Comparison of ENCODE assay signal across 1 cellular context in the genomic region with DNA sequence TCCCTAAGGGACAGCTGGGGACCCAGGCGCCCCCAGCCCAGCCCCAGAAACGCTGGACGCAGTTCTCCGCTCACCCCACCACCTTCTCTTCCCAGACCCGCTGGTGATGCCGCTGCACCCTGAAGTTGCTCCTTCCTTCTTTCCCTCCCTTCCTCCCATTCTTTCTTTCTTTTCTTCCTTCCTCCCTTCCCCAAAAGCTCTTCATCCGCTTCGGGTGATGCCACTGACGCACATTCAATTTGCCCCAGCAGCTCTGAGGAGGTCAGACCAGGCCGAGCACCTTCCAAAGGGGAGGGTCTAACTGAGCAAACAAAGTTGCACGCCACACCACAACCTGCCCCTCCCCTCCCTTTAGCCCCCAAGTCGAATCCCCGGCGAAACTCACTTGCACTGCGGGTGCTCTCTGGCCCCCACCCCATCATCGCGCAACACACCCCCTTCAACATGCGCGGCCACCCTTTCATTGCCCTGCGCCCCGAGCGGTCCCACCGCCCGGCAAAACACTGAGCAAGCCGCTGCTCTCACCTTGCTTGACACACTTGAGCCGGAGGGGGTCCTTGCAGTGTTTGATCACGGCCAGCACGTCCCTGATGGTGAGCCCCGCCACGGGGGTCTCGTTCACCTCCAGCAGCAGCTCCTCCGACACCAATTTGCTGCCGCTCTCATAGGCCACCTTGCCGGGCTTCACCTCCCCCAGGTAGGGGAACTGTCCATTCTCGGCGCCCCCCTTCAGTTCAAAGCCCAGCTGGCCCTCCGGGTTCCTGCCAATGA.
TF ChIP-seq lines count a peak whose summit lies in the region.

No MANE protein-coding gene starts in this region.

TF ChIP-seq in HEK293, 187 proteins besides CTCF, POLR2A, EP300 and RAD21 (continued from another document and continues in another):
- TF ChIP-seq, protein P1, sequence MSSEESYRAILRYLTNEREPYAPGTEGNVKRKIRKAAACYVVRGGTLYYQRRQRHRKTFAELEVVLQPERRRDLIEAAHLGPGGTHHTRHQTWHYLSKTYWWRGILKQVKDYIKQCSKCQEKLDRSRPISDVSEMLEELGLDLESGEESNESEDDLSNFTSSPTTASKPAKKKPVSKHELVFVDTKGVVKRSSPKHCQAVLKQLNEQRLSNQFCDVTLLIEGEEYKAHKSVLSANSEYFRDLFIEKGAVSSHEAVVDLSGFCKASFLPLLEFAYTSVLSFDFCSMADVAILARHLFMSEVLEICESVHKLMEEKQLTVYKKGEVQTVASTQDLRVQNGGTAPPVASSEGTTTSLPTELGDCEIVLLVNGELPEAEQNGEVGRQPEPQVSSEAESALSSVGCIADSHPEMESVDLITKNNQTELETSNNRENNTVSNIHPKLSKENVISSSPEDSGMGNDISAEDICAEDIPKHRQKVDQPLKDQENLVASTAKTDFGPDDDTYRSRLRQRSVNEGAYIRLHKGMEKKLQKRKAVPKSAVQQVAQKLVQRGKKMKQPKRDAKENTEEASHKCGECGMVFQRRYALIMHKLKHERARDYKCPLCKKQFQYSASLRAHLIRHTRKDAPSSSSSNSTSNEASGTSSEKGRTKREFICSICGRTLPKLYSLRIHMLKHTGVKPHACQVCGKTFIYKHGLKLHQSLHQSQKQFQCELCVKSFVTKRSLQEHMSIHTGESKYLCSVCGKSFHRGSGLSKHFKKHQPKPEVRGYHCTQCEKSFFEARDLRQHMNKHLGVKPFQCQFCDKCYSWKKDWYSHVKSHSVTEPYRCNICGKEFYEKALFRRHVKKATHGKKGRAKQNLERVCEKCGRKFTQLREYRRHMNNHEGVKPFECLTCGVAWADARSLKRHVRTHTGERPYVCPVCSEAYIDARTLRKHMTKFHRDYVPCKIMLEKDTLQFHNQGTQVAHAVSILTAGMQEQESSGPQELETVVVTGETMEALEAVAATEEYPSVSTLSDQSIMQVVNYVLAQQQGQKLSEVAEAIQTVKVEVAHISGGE (tag by site-specific recombination; conservative IDR thresholded peaks at IDR 0.05; ENCODE audit: low read depth): no peak
- TF ChIP-seq ZNF701 (tag by site-specific recombination; IDR thresholded peaks at IDR 0.05): no peak
- no peak for TF ChIP-seq ZNF596 (tag by site-specific recombination; IDR thresholded peaks at IDR 0.05)
- TF ChIP-seq ZNF146 (tag by site-specific recombination; IDR thresholded peaks at IDR 0.05): no peak
- TF ChIP-seq ZNF239 (tag by site-specific recombination; IDR thresholded peaks at IDR 0.05): no peak
- TF ChIP-seq KLF9 (tag by site-specific recombination; IDR thresholded peaks at IDR 0.05; ENCODE audit: low read depth): peak; percentile 47
- no peak for TF ChIP-seq ZNF121 (tag by site-specific recombination; IDR thresholded peaks at IDR 0.05)
- TF ChIP-seq, protein P2, sequence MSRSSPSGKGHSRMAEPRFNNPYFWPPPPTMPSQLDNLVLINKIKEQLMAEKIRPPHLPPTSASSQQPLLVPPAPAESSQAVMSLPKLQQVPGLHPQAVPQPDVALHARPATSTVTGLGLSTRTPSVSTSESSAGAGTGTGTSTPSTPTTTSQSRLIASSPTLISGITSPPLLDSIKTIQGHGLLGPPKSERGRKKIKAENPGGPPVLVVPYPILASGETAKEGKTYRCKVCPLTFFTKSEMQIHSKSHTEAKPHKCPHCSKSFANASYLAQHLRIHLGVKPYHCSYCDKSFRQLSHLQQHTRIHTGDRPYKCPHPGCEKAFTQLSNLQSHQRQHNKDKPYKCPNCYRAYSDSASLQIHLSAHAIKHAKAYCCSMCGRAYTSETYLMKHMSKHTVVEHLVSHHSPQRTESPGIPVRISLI (tag by site-specific recombination; IDR thresholded peaks at IDR 0.05): no peak
- no peak for TF ChIP-seq ZNF560 (tag by site-specific recombination; IDR thresholded peaks at IDR 0.05; ENCODE audit: borderline replicate concordance)
- TF ChIP-seq ZNF558 (tag by site-specific recombination; IDR thresholded peaks at IDR 0.05): no peak
- TF ChIP-seq, protein P3, sequence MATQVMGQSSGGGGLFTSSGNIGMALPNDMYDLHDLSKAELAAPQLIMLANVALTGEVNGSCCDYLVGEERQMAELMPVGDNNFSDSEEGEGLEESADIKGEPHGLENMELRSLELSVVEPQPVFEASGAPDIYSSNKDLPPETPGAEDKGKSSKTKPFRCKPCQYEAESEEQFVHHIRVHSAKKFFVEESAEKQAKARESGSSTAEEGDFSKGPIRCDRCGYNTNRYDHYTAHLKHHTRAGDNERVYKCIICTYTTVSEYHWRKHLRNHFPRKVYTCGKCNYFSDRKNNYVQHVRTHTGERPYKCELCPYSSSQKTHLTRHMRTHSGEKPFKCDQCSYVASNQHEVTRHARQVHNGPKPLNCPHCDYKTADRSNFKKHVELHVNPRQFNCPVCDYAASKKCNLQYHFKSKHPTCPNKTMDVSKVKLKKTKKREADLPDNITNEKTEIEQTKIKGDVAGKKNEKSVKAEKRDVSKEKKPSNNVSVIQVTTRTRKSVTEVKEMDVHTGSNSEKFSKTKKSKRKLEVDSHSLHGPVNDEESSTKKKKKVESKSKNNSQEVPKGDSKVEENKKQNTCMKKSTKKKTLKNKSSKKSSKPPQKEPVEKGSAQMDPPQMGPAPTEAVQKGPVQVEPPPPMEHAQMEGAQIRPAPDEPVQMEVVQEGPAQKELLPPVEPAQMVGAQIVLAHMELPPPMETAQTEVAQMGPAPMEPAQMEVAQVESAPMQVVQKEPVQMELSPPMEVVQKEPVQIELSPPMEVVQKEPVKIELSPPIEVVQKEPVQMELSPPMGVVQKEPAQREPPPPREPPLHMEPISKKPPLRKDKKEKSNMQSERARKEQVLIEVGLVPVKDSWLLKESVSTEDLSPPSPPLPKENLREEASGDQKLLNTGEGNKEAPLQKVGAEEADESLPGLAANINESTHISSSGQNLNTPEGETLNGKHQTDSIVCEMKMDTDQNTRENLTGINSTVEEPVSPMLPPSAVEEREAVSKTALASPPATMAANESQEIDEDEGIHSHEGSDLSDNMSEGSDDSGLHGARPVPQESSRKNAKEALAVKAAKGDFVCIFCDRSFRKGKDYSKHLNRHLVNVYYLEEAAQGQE (tag by site-specific recombination; IDR thresholded peaks at IDR 0.05): peak; percentile 54; the same call in 1 of the 2 replicates
- TF ChIP-seq ZNF501 (tag by site-specific recombination; IDR thresholded peaks at IDR 0.05): no peak
- TF ChIP-seq ZNF366 (tag by site-specific recombination; conservative IDR thresholded peaks at IDR 0.05): peak; percentile 93
- TF ChIP-seq ZNF571 (tag by site-specific recombination; IDR thresholded peaks at IDR 0.05): no peak
- TF ChIP-seq ZNF768 (tag by site-specific recombination; IDR thresholded peaks at IDR 0.05): no peak
- no peak for TF ChIP-seq YY2 (tag by site-specific recombination; IDR thresholded peaks at IDR 0.05)
- no peak for TF ChIP-seq ZSCAN23 (tag by site-specific recombination; IDR thresholded peaks at IDR 0.05)
- TF ChIP-seq, protein P4, sequence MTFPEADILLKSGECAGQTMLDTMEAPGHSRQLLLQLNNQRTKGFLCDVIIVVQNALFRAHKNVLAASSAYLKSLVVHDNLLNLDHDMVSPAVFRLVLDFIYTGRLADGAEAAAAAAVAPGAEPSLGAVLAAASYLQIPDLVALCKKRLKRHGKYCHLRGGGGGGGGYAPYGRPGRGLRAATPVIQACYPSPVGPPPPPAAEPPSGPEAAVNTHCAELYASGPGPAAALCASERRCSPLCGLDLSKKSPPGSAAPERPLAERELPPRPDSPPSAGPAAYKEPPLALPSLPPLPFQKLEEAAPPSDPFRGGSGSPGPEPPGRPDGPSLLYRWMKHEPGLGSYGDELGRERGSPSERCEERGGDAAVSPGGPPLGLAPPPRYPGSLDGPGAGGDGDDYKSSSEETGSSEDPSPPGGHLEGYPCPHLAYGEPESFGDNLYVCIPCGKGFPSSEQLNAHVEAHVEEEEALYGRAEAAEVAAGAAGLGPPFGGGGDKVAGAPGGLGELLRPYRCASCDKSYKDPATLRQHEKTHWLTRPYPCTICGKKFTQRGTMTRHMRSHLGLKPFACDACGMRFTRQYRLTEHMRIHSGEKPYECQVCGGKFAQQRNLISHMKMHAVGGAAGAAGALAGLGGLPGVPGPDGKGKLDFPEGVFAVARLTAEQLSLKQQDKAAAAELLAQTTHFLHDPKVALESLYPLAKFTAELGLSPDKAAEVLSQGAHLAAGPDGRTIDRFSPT (tag by site-specific recombination; IDR thresholded peaks at IDR 0.05): no peak; the same call in 1 of the 2 replicates
- no peak for TF ChIP-seq ZNF777 (tag by site-specific recombination; IDR thresholded peaks at IDR 0.05; ENCODE audit: borderline replicate concordance)
- no peak; the same call in 1 of the 2 replicates for TF ChIP-seq ZBTB48 (tag by site-specific recombination; IDR thresholded peaks at IDR 0.05)
- TF ChIP-seq ZBTB21 (tag by site-specific recombination; IDR thresholded peaks at IDR 0.05): no peak
- TF ChIP-seq BCL11A (tag by site-specific recombination; IDR thresholded peaks at IDR 0.05; ENCODE audit: low read depth): no peak
- TF ChIP-seq, protein P5, sequence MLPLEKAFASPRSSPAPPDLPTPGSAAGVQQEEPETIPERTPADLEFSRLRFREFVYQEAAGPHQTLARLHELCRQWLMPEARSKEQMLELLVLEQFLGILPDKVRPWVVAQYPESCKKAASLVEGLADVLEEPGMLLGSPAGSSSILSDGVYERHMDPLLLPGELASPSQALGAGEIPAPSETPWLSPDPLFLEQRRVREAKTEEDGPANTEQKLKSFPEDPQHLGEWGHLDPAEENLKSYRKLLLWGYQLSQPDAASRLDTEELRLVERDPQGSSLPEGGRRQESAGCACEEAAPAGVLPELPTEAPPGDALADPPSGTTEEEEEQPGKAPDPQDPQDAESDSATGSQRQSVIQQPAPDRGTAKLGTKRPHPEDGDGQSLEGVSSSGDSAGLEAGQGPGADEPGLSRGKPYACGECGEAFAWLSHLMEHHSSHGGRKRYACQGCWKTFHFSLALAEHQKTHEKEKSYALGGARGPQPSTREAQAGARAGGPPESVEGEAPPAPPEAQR (tag by site-specific recombination; IDR thresholded peaks at IDR 0.05): no peak
- TF ChIP-seq BCL11B (tag by site-specific recombination; IDR thresholded peaks at IDR 0.05; ENCODE audit: low read depth): no peak
- TF ChIP-seq, protein P6, sequence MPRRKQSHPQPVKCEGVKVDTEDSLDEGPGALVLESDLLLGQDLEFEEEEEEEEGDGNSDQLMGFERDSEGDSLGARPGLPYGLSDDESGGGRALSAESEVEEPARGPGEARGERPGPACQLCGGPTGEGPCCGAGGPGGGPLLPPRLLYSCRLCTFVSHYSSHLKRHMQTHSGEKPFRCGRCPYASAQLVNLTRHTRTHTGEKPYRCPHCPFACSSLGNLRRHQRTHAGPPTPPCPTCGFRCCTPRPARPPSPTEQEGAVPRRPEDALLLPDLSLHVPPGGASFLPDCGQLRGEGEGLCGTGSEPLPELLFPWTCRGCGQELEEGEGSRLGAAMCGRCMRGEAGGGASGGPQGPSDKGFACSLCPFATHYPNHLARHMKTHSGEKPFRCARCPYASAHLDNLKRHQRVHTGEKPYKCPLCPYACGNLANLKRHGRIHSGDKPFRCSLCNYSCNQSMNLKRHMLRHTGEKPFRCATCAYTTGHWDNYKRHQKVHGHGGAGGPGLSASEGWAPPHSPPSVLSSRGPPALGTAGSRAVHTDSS (tag by site-specific recombination; IDR thresholded peaks at IDR 0.05): no peak
- TF ChIP-seq ZNF19 (tag by site-specific recombination; IDR thresholded peaks at IDR 0.05; ENCODE audit: low read depth): no peak
- 0 out of 2 replicates have a peak, but pooled peaks have one; percentile 7 for TF ChIP-seq ZNF629 (tag by site-specific recombination; IDR thresholded peaks at IDR 0.05)
- no peak for TF ChIP-seq ZNF169 (tag by site-specific recombination; IDR thresholded peaks at IDR 0.05)
- TF ChIP-seq, protein P7, sequence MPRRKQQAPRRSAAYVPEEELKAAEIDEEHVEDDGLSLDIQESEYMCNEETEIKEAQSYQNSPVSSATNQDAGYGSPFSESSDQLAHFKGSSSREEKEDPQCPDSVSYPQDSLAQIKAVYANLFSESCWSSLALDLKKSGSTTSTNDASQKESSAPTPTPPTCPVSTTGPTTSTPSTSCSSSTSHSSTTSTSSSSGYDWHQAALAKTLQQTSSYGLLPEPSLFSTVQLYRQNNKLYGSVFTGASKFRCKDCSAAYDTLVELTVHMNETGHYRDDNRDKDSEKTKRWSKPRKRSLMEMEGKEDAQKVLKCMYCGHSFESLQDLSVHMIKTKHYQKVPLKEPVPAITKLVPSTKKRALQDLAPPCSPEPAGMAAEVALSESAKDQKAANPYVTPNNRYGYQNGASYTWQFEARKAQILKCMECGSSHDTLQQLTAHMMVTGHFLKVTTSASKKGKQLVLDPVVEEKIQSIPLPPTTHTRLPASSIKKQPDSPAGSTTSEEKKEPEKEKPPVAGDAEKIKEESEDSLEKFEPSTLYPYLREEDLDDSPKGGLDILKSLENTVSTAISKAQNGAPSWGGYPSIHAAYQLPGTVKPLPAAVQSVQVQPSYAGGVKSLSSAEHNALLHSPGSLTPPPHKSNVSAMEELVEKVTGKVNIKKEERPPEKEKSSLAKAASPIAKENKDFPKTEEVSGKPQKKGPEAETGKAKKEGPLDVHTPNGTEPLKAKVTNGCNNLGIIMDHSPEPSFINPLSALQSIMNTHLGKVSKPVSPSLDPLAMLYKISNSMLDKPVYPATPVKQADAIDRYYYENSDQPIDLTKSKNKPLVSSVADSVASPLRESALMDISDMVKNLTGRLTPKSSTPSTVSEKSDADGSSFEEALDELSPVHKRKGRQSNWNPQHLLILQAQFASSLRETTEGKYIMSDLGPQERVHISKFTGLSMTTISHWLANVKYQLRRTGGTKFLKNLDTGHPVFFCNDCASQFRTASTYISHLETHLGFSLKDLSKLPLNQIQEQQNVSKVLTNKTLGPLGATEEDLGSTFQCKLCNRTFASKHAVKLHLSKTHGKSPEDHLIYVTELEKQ (tag by site-specific recombination; IDR thresholded peaks at IDR 0.05; ENCODE audit: borderline replicate concordance): no peak
- TF ChIP-seq, protein P8, sequence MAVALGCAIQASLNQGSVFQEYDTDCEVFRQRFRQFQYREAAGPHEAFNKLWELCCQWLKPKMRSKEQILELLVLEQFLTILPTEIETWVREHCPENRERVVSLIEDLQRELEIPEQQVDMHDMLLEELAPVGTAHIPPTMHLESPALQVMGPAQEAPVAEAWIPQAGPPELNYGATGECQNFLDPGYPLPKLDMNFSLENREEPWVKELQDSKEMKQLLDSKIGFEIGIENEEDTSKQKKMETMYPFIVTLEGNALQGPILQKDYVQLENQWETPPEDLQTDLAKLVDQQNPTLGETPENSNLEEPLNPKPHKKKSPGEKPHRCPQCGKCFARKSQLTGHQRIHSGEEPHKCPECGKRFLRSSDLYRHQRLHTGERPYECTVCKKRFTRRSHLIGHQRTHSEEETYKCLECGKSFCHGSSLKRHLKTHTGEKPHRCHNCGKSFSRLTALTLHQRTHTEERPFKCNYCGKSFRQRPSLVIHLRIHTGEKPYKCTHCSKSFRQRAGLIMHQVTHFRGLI (tag by site-specific recombination; IDR thresholded peaks at IDR 0.05): no peak
- no peak for TF ChIP-seq ZBTB17 (tag by site-specific recombination; IDR thresholded peaks at IDR 0.05)
- TF ChIP-seq ZFP69B (tag by site-specific recombination; IDR thresholded peaks at IDR 0.05): no peak
- no peak for TF ChIP-seq ZNF324 (tag by site-specific recombination; IDR thresholded peaks at IDR 0.05)
- no peak for TF ChIP-seq HOXC10 (CRISPR knock-in tag; IDR thresholded peaks at IDR 0.05)
- no peak for TF ChIP-seq GLI4 (tag by site-specific recombination; IDR thresholded peaks at IDR 0.05)
- no peak for TF ChIP-seq ZNF677 (tag by site-specific recombination; IDR thresholded peaks at IDR 0.05)
- TF ChIP-seq, protein P9, sequence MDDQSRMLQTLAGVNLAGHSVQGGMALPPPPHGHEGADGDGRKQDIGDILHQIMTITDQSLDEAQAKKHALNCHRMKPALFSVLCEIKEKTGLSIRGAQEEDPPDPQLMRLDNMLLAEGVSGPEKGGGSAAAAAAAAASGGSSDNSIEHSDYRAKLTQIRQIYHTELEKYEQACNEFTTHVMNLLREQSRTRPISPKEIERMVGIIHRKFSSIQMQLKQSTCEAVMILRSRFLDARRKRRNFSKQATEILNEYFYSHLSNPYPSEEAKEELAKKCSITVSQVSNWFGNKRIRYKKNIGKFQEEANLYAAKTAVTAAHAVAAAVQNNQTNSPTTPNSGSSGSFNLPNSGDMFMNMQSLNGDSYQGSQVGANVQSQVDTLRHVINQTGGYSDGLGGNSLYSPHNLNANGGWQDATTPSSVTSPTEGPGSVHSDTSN (CRISPR knock-in tag; IDR thresholded peaks at IDR 0.05): no peak
